1 cellular context compared by ENCODE assay signal in genomic region chr1:145985502-145986439, GRCh38.
TF ChIP-seq lines count a peak whose summit lies in the region.

No MANE protein-coding gene starts in this region.

TF ChIP-seq in liver, 16 proteins besides CTCF, POLR2A, EP300 and RAD21 (continued from another document):
- no peak for TF ChIP-seq GABPA (IDR thresholded peaks at IDR 0.05 in 1 of 2, conservative IDR thresholded peaks at IDR 0.05 in 1 of 2)
- TF ChIP-seq TAF1 (conservative IDR thresholded peaks at IDR 0.05), result no peak
- TF ChIP-seq SP1 (IDR thresholded peaks at IDR 0.05), result peak; percentile 66
